In the genomic region with DNA sequence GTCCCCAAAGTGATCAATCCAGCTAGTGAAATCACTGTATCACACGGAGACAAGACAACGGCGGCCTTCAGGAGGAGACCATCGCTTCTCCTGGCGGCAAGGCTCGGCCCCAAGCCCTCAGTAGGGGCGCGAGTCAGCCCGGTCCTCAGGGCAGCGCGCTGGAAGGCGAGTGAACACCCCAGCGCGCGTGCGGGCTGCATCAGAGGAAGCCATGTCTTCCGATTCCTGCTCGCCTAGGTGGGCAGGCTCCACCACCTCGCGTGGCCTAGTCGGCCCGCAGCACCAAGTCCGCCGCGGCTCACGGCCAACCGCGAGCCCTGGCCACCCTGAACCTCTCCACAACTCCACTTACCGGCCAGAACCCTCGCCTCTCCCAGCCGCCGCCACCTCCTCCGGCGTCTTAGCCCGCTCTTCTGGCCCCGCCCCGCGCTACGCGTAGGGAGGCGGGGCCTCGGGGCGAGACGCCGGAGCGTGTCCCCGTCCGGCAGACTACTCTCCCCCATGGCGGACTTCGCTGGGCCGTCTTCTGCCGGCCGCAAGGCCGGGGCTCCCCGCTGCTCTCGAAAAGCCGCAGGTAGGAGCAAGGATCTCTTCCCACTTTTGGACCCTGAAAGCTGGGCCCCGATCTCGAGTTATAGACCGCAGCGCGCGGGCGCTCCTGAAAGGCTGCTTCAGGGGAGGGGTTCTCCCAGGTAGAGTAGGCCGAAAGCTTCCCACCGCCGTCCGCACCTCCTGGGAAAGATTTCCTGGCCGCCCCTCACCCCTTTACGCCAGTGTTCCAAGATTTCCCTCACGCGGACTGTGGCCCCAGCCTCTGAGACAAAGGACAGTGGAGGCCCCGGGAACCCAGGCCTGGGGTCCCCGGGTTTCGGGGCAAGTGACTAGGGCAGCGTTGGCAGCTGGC, we compare ENCODE assay signal across 1 cellular context.
TF ChIP-seq lines count a peak whose summit lies in the region.

Gene GLMN (minus strand): TSS at position 415 of the 904 bp plus-strand sequence. CDS start 988 bp downstream, outside the sequence.
Gene RPAP2 (plus strand): TSS at position 487 of the 904 bp plus-strand sequence. CDS start 15 bp downstream, at position 502.

TF ChIP-seq in WTC11, 78 proteins besides CTCF, POLR2A, EP300 and RAD21 (continued from another document and continues in another):
- TF ChIP-seq, protein P1, sequence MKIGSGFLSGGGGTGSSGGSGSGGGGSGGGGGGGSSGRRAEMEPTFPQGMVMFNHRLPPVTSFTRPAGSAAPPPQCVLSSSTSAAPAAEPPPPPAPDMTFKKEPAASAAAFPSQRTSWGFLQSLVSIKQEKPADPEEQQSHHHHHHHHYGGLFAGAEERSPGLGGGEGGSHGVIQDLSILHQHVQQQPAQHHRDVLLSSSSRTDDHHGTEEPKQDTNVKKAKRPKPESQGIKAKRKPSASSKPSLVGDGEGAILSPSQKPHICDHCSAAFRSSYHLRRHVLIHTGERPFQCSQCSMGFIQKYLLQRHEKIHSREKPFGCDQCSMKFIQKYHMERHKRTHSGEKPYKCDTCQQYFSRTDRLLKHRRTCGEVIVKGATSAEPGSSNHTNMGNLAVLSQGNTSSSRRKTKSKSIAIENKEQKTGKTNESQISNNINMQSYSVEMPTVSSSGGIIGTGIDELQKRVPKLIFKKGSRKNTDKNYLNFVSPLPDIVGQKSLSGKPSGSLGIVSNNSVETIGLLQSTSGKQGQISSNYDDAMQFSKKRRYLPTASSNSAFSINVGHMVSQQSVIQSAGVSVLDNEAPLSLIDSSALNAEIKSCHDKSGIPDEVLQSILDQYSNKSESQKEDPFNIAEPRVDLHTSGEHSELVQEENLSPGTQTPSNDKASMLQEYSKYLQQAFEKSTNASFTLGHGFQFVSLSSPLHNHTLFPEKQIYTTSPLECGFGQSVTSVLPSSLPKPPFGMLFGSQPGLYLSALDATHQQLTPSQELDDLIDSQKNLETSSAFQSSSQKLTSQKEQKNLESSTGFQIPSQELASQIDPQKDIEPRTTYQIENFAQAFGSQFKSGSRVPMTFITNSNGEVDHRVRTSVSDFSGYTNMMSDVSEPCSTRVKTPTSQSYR (CRISPR knock-in tag; IDR thresholded peaks at IDR 0.05) = 0 out of 2 replicates have a peak, but pooled peaks have one; percentile 49
- TF ChIP-seq ZNF532 (CRISPR knock-in tag; IDR thresholded peaks at IDR 0.05; ENCODE audit: borderline replicate concordance) (no peak), NFYB (CRISPR knock-in tag; conservative IDR thresholded peaks at IDR 0.05; ENCODE audit: low read depth) (no peak), RELA (CRISPR knock-in tag; IDR thresholded peaks at IDR 0.05; ENCODE audit: borderline replicate concordance) (peak; percentile 65; the same call in 1 of the 2 replicates), RORB (CRISPR knock-in tag; IDR thresholded peaks at IDR 0.05) (no peak), ZBTB21 (CRISPR knock-in tag; IDR thresholded peaks at IDR 0.05; ENCODE audit: borderline replicate concordance) (no peak; the same call in 1 of the 2 replicates), GTF2I (CRISPR knock-in tag; conservative IDR thresholded peaks at IDR 0.05) (no peak), ZNF138 (CRISPR knock-in tag; conservative IDR thresholded peaks at IDR 0.05) (no peak), ETV6 (CRISPR knock-in tag; IDR thresholded peaks at IDR 0.05) (0 out of 2 replicates have a peak, but pooled peaks have one; percentile 38), ATF1 (CRISPR knock-in tag; IDR thresholded peaks at IDR 0.05) (no peak), FOXK1 (CRISPR knock-in tag; IDR thresholded peaks at IDR 0.05) (peak; percentile 34; the same call in 1 of the 2 replicates), SMAD3 (CRISPR knock-in tag; IDR thresholded peaks at IDR 0.05; ENCODE audit: borderline replicate concordance) (peak; percentile 83; the same call in 1 of the 2 replicates), FOXP4 (CRISPR knock-in tag; IDR thresholded peaks at IDR 0.05) (peak; percentile 76), ESRRA (CRISPR knock-in tag; IDR thresholded peaks at IDR 0.05; ENCODE audit: borderline replicate concordance) (peak; percentile 16; the same call in 1 of the 2 replicates), EMX1 (CRISPR knock-in tag; IDR thresholded peaks at IDR 0.05) (0 out of 2 replicates have a peak, but pooled peaks have one; percentile 54), NFE2L1 (CRISPR knock-in tag; IDR thresholded peaks at IDR 0.05) (peak; percentile 64; the same call in 1 of the 2 replicates), ZNF317 (CRISPR knock-in tag; IDR thresholded peaks at IDR 0.05; ENCODE audit: borderline replicate concordance, low read depth) (no peak), AR (CRISPR knock-in tag; IDR thresholded peaks at IDR 0.05) (no peak), KAT7 (CRISPR knock-in tag; IDR thresholded peaks at IDR 0.05; ENCODE audit: borderline replicate concordance) (no peak), ZNF396 (CRISPR knock-in tag; IDR thresholded peaks at IDR 0.05; ENCODE audit: borderline replicate concordance) (no peak), TEAD1 (CRISPR knock-in tag; IDR thresholded peaks at IDR 0.05) (peak; percentile 48), SMAD4 (CRISPR knock-in tag; IDR thresholded peaks at IDR 0.05) (no peak), PRDM15 (CRISPR knock-in tag; IDR thresholded peaks at IDR 0.05) (no peak), OVOL2 (CRISPR knock-in tag; IDR thresholded peaks at IDR 0.05; ENCODE audit: borderline replicate concordance) (no peak), NR3C1 (CRISPR knock-in tag; conservative IDR thresholded peaks at IDR 0.05; ENCODE audit: low read depth) (no peak), FOXP1 (CRISPR knock-in tag; IDR thresholded peaks at IDR 0.05; ENCODE audit: borderline replicate concordance) (peak; percentile 93), MXD4 (CRISPR knock-in tag; IDR thresholded peaks at IDR 0.05; ENCODE audit: borderline replicate concordance) (no peak), ZNF671 (CRISPR knock-in tag; IDR thresholded peaks at IDR 0.05) (no peak)
- TF ChIP-seq, protein P2, sequence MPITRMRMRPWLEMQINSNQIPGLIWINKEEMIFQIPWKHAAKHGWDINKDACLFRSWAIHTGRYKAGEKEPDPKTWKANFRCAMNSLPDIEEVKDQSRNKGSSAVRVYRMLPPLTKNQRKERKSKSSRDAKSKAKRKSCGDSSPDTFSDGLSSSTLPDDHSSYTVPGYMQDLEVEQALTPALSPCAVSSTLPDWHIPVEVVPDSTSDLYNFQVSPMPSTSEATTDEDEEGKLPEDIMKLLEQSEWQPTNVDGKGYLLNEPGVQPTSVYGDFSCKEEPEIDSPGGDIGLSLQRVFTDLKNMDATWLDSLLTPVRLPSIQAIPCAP (CRISPR knock-in tag; IDR thresholded peaks at IDR 0.05) = 0 out of 2 replicates have a peak, but pooled peaks have one; percentile 39
- TF ChIP-seq, protein P3, sequence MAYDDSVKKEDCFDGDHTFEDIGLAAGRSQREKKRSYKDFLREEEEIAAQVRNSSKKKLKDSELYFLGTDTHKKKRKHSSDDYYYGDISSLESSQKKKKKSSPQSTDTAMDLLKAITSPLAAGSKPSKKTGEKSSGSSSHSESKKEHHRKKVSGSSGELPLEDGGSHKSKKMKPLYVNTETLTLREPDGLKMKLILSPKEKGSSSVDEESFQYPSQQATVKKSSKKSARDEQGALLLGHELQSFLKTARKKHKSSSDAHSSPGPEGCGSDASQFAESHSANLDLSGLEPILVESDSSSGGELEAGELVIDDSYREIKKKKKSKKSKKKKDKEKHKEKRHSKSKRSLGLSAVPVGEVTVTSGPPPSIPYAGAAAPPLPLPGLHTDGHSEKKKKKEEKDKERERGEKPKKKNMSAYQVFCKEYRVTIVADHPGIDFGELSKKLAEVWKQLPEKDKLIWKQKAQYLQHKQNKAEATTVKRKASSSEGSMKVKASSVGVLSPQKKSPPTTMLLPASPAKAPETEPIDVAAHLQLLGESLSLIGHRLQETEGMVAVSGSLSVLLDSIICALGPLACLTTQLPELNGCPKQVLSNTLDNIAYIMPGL (CRISPR knock-in tag; IDR thresholded peaks at IDR 0.05) = peak; percentile 88
- TF ChIP-seq, protein P4, sequence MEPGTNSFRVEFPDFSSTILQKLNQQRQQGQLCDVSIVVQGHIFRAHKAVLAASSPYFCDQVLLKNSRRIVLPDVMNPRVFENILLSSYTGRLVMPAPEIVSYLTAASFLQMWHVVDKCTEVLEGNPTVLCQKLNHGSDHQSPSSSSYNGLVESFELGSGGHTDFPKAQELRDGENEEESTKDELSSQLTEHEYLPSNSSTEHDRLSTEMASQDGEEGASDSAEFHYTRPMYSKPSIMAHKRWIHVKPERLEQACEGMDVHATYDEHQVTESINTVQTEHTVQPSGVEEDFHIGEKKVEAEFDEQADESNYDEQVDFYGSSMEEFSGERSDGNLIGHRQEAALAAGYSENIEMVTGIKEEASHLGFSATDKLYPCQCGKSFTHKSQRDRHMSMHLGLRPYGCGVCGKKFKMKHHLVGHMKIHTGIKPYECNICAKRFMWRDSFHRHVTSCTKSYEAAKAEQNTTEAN (CRISPR knock-in tag; IDR thresholded peaks at IDR 0.05) = no peak
